Comparison of ENCODE assay signal across 8 cellular contexts in genomic region chr13:77429320-77430142, GRCh38.
DNase-seq lines count a peak whose midpoint lies in the region; ATAC-seq and TF ChIP-seq lines count a peak whose summit lies in the region.

No MANE protein-coding gene starts in this region.

- no peaks in the 10 kb centered on the region for H3K27me3 ChIP-seq in WERI-Rb-1 (ENCODE audit: insufficient read depth, low read depth, severe bottlenecking)
- no peaks in the 10 kb centered on the region for H3K27me3 ChIP-seq in vagina

- H3K36me3 Mint-ChIP-seq in activated T-helper 2 cell treated with anti-CD3 and anti-CD28 coated beads, Interferon-gamma antibody, Interleukin-2, Interleukin-4, amounts not matched to agents 10 μg/mL and 5 μg/mL and 100 μg/mL, durations not matched to agents 14 hours and 24 hours and 36 hours (ENCODE audit: low read depth): no peaks in the 10 kb centered on the region

- H3K27ac ChIP-seq in C4-2B (peak overlapping the region; percentile 50; the same call in 1 of the 2 replicates), WERI-Rb-1 (no peak overlapping the region), vagina (no peak overlapping the region)

- H3K4me1 Mint-ChIP-seq in activated T-helper 2 cell treated with anti-CD3 and anti-CD28 coated beads, Interferon-gamma antibody, Interleukin-2, Interleukin-4, amounts not matched to agents 10 μg/mL and 5 μg/mL and 100 μg/mL, durations not matched to agents 14 hours and 24 hours and 36 hours (ENCODE audit: low read depth): peaks cover 13% of the 10 kb centered on the region

- intact Hi-C loops in activated T-helper 2 cell treated with anti-CD3 and anti-CD28 coated beads, Interferon-gamma antibody, Interleukin-2, Interleukin-4, amounts not matched to agents 10 μg/mL and 5 μg/mL and 100 μg/mL, durations not matched to agents 14 hours and 24 hours and 36 hours (cut with micrococcal nuclease): loop anchor here (1.0 kb wide), 2 partner anchors 40 to 100 kb away; no protein-coding TSS in a partner anchor
- intact Hi-C loops in vagina (cut with DNase I): no loop called here

- H3K27ac Mint-ChIP-seq in activated T-helper 2 cell treated with anti-CD3 and anti-CD28 coated beads, Interferon-gamma antibody, Interleukin-2, Interleukin-4, amounts not matched to agents 10 μg/mL and 5 μg/mL and 100 μg/mL, durations not matched to agents 14 hours and 24 hours and 36 hours: peak overlapping the region; percentile 60

- TF ChIP-seq CTCF in C4-2B (conservative IDR thresholded peaks at IDR 0.05) (no peak), WERI-Rb-1 (IDR thresholded peaks at IDR 0.05; ENCODE audit: low read depth, low read length) (no peak), vagina (IDR thresholded peaks at IDR 0.05) (no peak)

- TF ChIP-seq POLR2A in vagina (IDR thresholded peaks at IDR 0.05): no peak

- ATAC-seq in GM19324 (IDR thresholded peaks at IDR 0.05; ENCODE audit: low FRiP score, unreplicated experiment) (peak; percentile 83), HG03175 (IDR thresholded peaks at IDR 0.05; ENCODE audit: unreplicated experiment) (peak; percentile 81)

- H3K27me3 Mint-ChIP-seq in activated T-helper 2 cell treated with anti-CD3 and anti-CD28 coated beads, Interferon-gamma antibody, Interleukin-2, Interleukin-4, amounts not matched to agents 10 μg/mL and 5 μg/mL and 100 μg/mL, durations not matched to agents 14 hours and 24 hours and 36 hours (ENCODE audit: low read depth): peaks cover 7% of the 10 kb centered on the region

- H3K36me3 ChIP-seq in WERI-Rb-1 (no peaks in the 10 kb centered on the region), vagina (no peaks in the 10 kb centered on the region)

- H3K9me3 ChIP-seq in WERI-Rb-1 (ENCODE audit: severe bottlenecking): no peaks in the 10 kb centered on the region
- no peaks in the 10 kb centered on the region for H3K9me3 ChIP-seq in vagina

- no peaks in the 10 kb centered on the region for H3K4me1 ChIP-seq in vagina

- H3K4me3 Mint-ChIP-seq in activated T-helper 2 cell treated with anti-CD3 and anti-CD28 coated beads, Interferon-gamma antibody, Interleukin-2, Interleukin-4, amounts not matched to agents 10 μg/mL and 5 μg/mL and 100 μg/mL, durations not matched to agents 14 hours and 24 hours and 36 hours (ENCODE audit: low read depth): no peak overlapping the region

- H3K4me3 ChIP-seq in WERI-Rb-1 (ENCODE audit: low read depth, low read length): no peak overlapping the region
- no peak overlapping the region for H3K4me3 ChIP-seq in vagina

- no peaks in the 10 kb centered on the region for H3K9me3 Mint-ChIP-seq in activated T-helper 2 cell treated with anti-CD3 and anti-CD28 coated beads, Interferon-gamma antibody, Interleukin-2, Interleukin-4, amounts not matched to agents 10 μg/mL and 5 μg/mL and 100 μg/mL, durations not matched to agents 14 hours and 24 hours and 36 hours

- no peak for DNase-seq in activated T-helper 2 cell treated with anti-CD3 and anti-CD28 coated beads, Interferon-gamma antibody, Interleukin-2, Interleukin-4, amounts not matched to agents 10 μg/mL and 5 μg/mL and 100 μg/mL, durations not matched to agents 14 hours and 24 hours and 36 hours (ENCODE audit: low spot score)
- no peak for DNase-seq in DMS114 treated with DMSO at 0.1 percent for 48 hours (lab: John Stamatoyannopoulos, UW; ENCODE audit: unreplicated experiment)
- no peak for DNase-seq in WERI-Rb-1
- no peak for DNase-seq in nucleus accumbens (lab: John Stamatoyannopoulos, UW)
- DNase-seq in vagina (ENCODE audit: extremely low spot score in 2 of 2): no peak
